Comparison of ENCODE assay signal across 1 cellular context in the genomic region with DNA sequence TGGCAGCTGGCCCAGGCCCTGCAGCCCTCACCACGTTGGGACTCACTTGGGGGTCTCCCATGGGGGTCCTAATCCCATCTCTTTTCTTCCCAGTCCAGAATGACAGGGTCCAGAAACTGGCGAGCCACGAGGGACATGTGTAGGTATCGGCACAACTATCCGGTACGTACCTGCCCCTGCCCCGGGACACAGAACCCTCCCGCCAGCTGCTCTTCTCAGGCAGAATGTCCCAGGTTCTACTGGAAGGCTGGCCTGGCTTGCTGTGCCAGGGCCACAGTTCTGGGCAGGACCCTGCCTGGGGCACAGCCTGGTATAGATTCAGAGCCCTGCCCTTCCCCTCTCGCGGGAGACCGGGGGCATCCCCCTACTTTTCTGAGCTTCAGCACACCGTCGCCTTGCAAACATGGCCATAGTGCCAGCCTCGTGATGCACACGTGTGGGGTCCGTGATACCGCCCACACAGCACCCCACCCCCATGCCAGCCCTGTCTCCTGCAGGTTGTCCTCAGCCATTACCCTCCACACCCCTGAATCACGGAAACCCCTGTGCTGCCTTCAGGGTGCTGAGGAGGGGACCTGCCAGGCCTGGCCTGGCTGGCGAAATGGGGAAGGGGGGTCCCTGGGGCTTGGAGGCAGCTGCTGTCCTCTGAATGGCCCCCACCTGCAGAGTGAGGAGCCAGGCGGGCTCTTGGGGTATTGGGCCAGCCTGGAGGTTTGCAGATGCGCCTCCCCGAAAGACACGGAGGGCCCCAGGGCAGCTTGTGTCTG.
A peak's percentile ranks its signal among the peaks of the same experiment; 100 is the strongest.
TF ChIP-seq lines count a peak whose summit lies in the region.

No MANE protein-coding gene starts in this region.

TF ChIP-seq in HepG2, 621 proteins besides CTCF, POLR2A, EP300 and RAD21 (continued from another document and continues in another):
- TF ChIP-seq ZBTB4 (CRISPR knock-in tag; IDR thresholded peaks at IDR 0.05; ENCODE audit: borderline replicate concordance): no peak
- 0 out of 2 replicates have a peak, but pooled peaks have one; percentile 27 for TF ChIP-seq NFAT5 (CRISPR knock-in tag; IDR thresholded peaks at IDR 0.05)
- TF ChIP-seq, protein P1, sequence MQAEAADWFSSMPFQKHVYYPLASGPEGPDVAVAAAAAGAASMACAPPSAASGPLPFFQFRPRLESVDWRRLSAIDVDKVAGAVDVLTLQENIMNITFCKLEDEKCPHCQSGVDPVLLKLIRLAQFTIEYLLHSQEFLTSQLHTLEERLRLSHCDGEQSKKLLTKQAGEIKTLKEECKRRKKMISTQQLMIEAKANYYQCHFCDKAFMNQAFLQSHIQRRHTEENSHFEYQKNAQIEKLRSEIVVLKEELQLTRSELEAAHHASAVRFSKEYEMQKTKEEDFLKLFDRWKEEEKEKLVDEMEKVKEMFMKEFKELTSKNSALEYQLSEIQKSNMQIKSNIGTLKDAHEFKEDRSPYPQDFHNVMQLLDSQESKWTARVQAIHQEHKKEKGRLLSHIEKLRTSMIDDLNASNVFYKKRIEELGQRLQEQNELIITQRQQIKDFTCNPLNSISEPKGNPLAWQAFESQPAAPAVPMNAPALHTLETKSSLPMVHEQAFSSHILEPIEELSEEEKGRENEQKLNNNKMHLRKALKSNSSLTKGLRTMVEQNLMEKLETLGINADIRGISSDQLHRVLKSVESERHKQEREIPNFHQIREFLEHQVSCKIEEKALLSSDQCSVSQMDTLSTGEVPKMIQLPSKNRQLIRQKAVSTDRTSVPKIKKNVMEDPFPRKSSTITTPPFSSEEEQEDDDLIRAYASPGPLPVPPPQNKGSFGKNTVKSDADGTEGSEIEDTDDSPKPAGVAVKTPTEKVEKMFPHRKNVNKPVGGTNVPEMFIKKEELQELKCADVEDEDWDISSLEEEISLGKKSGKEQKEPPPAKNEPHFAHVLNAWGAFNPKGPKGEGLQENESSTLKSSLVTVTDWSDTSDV (CRISPR knock-in tag; IDR thresholded peaks at IDR 0.05): peak; percentile 60; the same call in 1 of the 2 replicates
- peak; percentile 12; the same call in 1 of the 2 replicates for TF ChIP-seq ZNF547 (CRISPR knock-in tag; IDR thresholded peaks at IDR 0.05)
- peak; percentile 62; the same call in 1 of the 2 replicates for TF ChIP-seq RBFOX2 (IDR thresholded peaks at IDR 0.05; ENCODE audit: low read depth, low read length)
- peak; percentile 87; the same call in 1 of the 2 replicates for TF ChIP-seq HNRNPL (IDR thresholded peaks at IDR 0.05; ENCODE audit: low read depth, low read length)
- TF ChIP-seq ZNF124 (CRISPR knock-in tag; IDR thresholded peaks at IDR 0.05): no peak
- TF ChIP-seq REPIN1 (CRISPR knock-in tag; IDR thresholded peaks at IDR 0.05; ENCODE audit: borderline replicate concordance, low read depth): no peak
- no peak for TF ChIP-seq ZNF329 (CRISPR knock-in tag; IDR thresholded peaks at IDR 0.05; ENCODE audit: low read depth)
- TF ChIP-seq KAT8 (CRISPR knock-in tag; IDR thresholded peaks at IDR 0.05): no peak
- no peak for TF ChIP-seq ZC3H13 (CRISPR knock-in tag; IDR thresholded peaks at IDR 0.05)
- no peak for TF ChIP-seq CHCHD3 (CRISPR knock-in tag; IDR thresholded peaks at IDR 0.05)
- TF ChIP-seq FOXK1 (CRISPR knock-in tag; IDR thresholded peaks at IDR 0.05; ENCODE audit: borderline replicate concordance, low read depth): no peak
- TF ChIP-seq ZNF251 (CRISPR knock-in tag; IDR thresholded peaks at IDR 0.05): no peak
- 0 out of 2 replicates have a peak, but pooled peaks have one; percentile 45 for TF ChIP-seq ZFP82 (CRISPR knock-in tag; IDR thresholded peaks at IDR 0.05; ENCODE audit: borderline replicate concordance)
- no peak for TF ChIP-seq ZNF280D (CRISPR knock-in tag; IDR thresholded peaks at IDR 0.05)
- no peak for TF ChIP-seq ZNF616 (CRISPR knock-in tag; IDR thresholded peaks at IDR 0.05; ENCODE audit: low read depth)
- TF ChIP-seq PRPF4 (IDR thresholded peaks at IDR 0.05; ENCODE audit: low read depth, low read length, poor library complexity, severe bottlenecking): no peak
- TF ChIP-seq HES4 (CRISPR knock-in tag; IDR thresholded peaks at IDR 0.05; ENCODE audit: borderline replicate concordance): 0 out of 2 replicates have a peak, but pooled peaks have one; percentile 17
- TF ChIP-seq ONECUT2 (CRISPR knock-in tag; IDR thresholded peaks at IDR 0.05): no peak
- no peak for TF ChIP-seq IKZF5 (CRISPR knock-in tag; IDR thresholded peaks at IDR 0.05)
- TF ChIP-seq ZBTB10 (CRISPR knock-in tag; IDR thresholded peaks at IDR 0.05; ENCODE audit: borderline replicate concordance): no peak
- 0 out of 2 replicates have a peak, but pooled peaks have one; percentile 28 for TF ChIP-seq ZNF724P (CRISPR knock-in tag; IDR thresholded peaks at IDR 0.05; ENCODE audit: borderline replicate concordance)
- TF ChIP-seq ZIK1 (CRISPR knock-in tag; IDR thresholded peaks at IDR 0.05; ENCODE audit: borderline replicate concordance, low read depth): no peak
- TF ChIP-seq, protein P2, sequence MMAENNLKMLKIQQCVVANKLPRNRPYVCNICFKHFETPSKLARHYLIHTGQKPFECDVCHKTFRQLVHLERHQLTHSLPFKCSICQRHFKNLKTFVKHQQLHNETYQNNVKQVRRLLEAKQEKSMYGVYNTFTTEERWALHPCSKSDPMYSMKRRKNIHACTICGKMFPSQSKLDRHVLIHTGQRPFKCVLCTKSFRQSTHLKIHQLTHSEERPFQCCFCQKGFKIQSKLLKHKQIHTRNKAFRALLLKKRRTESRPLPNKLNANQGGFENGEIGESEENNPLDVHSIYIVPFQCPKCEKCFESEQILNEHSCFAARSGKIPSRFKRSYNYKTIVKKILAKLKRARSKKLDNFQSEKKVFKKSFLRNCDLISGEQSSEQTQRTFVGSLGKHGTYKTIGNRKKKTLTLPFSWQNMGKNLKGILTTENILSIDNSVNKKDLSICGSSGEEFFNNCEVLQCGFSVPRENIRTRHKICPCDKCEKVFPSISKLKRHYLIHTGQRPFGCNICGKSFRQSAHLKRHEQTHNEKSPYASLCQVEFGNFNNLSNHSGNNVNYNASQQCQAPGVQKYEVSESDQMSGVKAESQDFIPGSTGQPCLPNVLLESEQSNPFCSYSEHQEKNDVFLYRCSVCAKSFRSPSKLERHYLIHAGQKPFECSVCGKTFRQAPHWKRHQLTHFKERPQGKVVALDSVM (CRISPR knock-in tag; IDR thresholded peaks at IDR 0.05): no peak
- TF ChIP-seq ZBTB3 (CRISPR knock-in tag; IDR thresholded peaks at IDR 0.05; ENCODE audit: borderline replicate concordance, low read depth): no peak
- peak; percentile 71; the same call in 1 of the 2 replicates for TF ChIP-seq SNAI1 (CRISPR knock-in tag; IDR thresholded peaks at IDR 0.05; ENCODE audit: borderline replicate concordance)
- TF ChIP-seq SAFB2 (CRISPR knock-in tag; IDR thresholded peaks at IDR 0.05; ENCODE audit: borderline replicate concordance, low read depth): peak; percentile 57; the same call in 1 of the 2 replicates
- TF ChIP-seq MATR3 (CRISPR knock-in tag; IDR thresholded peaks at IDR 0.05): 0 out of 2 replicates have a peak, but pooled peaks have one; percentile 70
